In the genomic region with DNA sequence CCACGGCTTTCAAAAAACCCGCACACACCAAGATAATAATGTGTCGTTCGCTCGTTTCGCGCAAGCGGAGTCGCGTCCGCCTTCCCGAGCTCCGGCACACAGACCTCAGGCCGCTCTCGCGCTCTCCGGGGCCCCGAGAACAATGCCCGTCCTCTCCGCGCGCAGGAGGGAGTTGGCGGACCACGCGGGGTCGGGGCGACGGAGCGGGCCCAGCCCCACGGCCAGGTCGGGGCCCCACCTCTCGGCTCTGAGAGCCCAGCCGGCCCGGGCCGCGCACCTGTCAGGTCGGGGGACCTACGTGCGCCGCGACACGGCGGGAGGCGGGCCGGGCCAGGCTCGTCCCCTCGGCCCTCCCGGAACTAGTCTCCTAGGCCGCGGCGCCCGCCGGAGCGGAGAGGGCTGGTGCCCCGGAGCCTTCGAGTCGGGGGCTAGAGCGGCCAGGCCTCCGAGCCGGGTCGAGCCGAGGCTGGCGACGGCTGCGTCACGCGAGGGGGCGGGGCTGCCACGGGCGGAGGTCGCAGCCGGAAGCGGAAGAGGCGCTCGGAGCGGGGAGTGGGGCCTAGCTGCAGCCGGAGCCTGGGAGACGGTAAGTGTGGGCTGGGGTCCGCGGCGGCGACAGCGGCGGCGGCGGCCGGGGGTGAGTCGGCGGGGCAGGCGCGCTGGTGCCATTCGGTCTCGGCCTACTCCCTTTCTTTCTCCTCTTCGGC, we compare ENCODE assay signal across 8 cellular contexts. TPM values are rescaled to one million over a fixed set of nuclear protein-coding genes. Genes with fewer than 3 reads are reported as not detected.
A peak's percentile ranks its signal among the peaks of the same experiment; 100 is the strongest.
DNase-seq lines count a peak whose midpoint lies in the region; ATAC-seq and TF ChIP-seq lines count a peak whose summit lies in the region.

A gene (plus strand): TSS at position 524 of the 707 bp plus-strand sequence. CDS start 3,361 bp downstream, outside the sequence.

- H3K4me3 ChIP-seq in left ventricle myocardium inferior (peak within 1 kb of the TSS; percentile 87), psoas muscle (peak within 1 kb of the TSS; percentile 99), urinary bladder (ENCODE audit: low read depth, low read length) (peak within 1 kb of the TSS; percentile 95)

- peak within 1 kb of the TSS; percentile 95 for H3K27ac Mint-ChIP-seq in T-helper 1 cell treated with Interleukin-12 subunit alpha and Interleukin-12 subunit beta and Interleukin-4 antibody, amounts not matched to agents 30 μg/mL and 1 μg/mL, for 36 hours

- peaks cover 27% of the 10 kb centered on the region for H3K4me1 Mint-ChIP-seq in T-helper 1 cell treated with Interleukin-12 subunit alpha and Interleukin-12 subunit beta and Interleukin-4 antibody, amounts not matched to agents 30 μg/mL and 1 μg/mL, for 36 hours (ENCODE audit: low read depth)

- peak; percentile 79 for TF ChIP-seq POLR2A in GM15510 (IDR thresholded peaks at IDR 0.05; ENCODE audit: borderline replicate concordance, extremely low read depth, insufficient read length)

- H3K27me3 ChIP-seq in left ventricle myocardium inferior (ENCODE audit: low read depth) (no peaks in the 10 kb centered on the region), psoas muscle (ENCODE audit: insufficient read depth in 3 of 3, low read length in 2 of 3) (no peaks in the 10 kb centered on the region)

- peak within 1 kb of the TSS; percentile 96 for H3K4me3 Mint-ChIP-seq in T-helper 1 cell treated with Interleukin-12 subunit alpha and Interleukin-12 subunit beta and Interleukin-4 antibody, amounts not matched to agents 30 μg/mL and 1 μg/mL, for 36 hours

- H3K27ac ChIP-seq in left ventricle myocardium inferior (replicated peaks), result peak within 1 kb of the TSS; percentile 97
- H3K27ac ChIP-seq in psoas muscle, result peak within 1 kb of the TSS; percentile 100
- peak within 1 kb of the TSS; percentile 97 for H3K27ac ChIP-seq in urinary bladder (ENCODE audit: low read depth)

- 0 to 1% (median 0%) methylated on average over 54 to 94 of the region's 94 CpGs for WGBS in psoas muscle, 3 donors
- under 1% methylated on average over 94 of the region's 94 CpGs for WGBS in urinary bladder

- H3K9me3 Mint-ChIP-seq in T-helper 1 cell treated with Interleukin-12 subunit alpha and Interleukin-12 subunit beta and Interleukin-4 antibody, amounts not matched to agents 30 μg/mL and 1 μg/mL, for 36 hours, result no peaks in the 10 kb centered on the region

- ATAC-seq in HG02884 (IDR thresholded peaks at IDR 0.05; ENCODE audit: unreplicated experiment) (peak; percentile 73), psoas muscle (peak; percentile 88 to 90 (median 90))

- H3K36me3 Mint-ChIP-seq in T-helper 1 cell treated with Interleukin-12 subunit alpha and Interleukin-12 subunit beta and Interleukin-4 antibody, amounts not matched to agents 30 μg/mL and 1 μg/mL, for 36 hours (ENCODE audit: low read depth), result peaks cover 18% of the 10 kb centered on the region

- H3K27me3 Mint-ChIP-seq in T-helper 1 cell treated with Interleukin-12 subunit alpha and Interleukin-12 subunit beta and Interleukin-4 antibody, amounts not matched to agents 30 μg/mL and 1 μg/mL, for 36 hours (ENCODE audit: low read depth), result no peaks in the 10 kb centered on the region

- TF ChIP-seq CTCF in left ventricle myocardium inferior (IDR thresholded peaks at IDR 0.05; ENCODE audit: borderline replicate concordance), result no peak
- no peak for TF ChIP-seq CTCF in psoas muscle (IDR thresholded peaks at IDR 0.05)

- intact Hi-C loops in left ventricle myocardium inferior (cut with micrococcal nuclease) (loop anchor here (10.0 kb wide), 1 partner anchor 71 kb away; a partner anchor contains a TSS), psoas muscle (cut with DNase I) (loop anchor here in 1 of 2 donors (1.0 to 2.0 kb wide), 2 partner anchors 69 to 73 kb away; no protein-coding TSS in a partner anchor)

- no peaks in the 10 kb centered on the region for H3K9me3 ChIP-seq in left ventricle myocardium inferior (replicated peaks)
- no peaks in the 10 kb centered on the region for H3K9me3 ChIP-seq in psoas muscle

- DNase-seq in NCI-H1694 treated with DMSO at 0.1 percent for 48 hours (lab: John Stamatoyannopoulos, UW), result peak; percentile 76
- peak; percentile 85 for DNase-seq in amniotic stem cell (lab: John Stamatoyannopoulos, UW)
- peak; percentile 97 for DNase-seq in left ventricle myocardium inferior
- peak; percentile 97 to 98 for DNase-seq in psoas muscle

- H3K4me1 ChIP-seq in left ventricle myocardium inferior (peaks cover 74% of the 10 kb centered on the region), psoas muscle (peaks cover 36% of the 10 kb centered on the region), urinary bladder (ENCODE audit: insufficient read depth) (no peaks in the 10 kb centered on the region)

- peaks cover 16% of the 10 kb centered on the region for H3K36me3 ChIP-seq in left ventricle myocardium inferior
- H3K36me3 ChIP-seq in psoas muscle (ENCODE audit: insufficient read depth in 1 of 2, low read depth in 1 of 2), result peaks cover 5 to 22% of the 10 kb centered on the region in 2 donors
- peaks cover 2% of the 10 kb centered on the region for H3K36me3 ChIP-seq in urinary bladder (ENCODE audit: insufficient read depth)

RNA-seq across cellular contexts. Expression of the gene that starts here (rescaled TPM):
- total RNA-seq in left ventricle myocardium inferior (53.1 TPM), psoas muscle (10 to 100 TPM; 40.9 to 57.5 (median 46.5) TPM), urinary bladder (31.5 TPM)
- polyA plus RNA-seq in psoas muscle (10 to 100 TPM; 36.6 to 61.8 (median 51.6) TPM), urinary bladder (76.3 TPM)

Comparison
In these comparisons a context has a peak if more than half of its experiments do, and no peak if none do; other contexts are left out.
1. Peak in every context shown above with its lines: DNase-seq, ATAC-seq, H3K4me3 ChIP-seq and H3K27ac ChIP-seq.